Comparison of ENCODE assay signal across 13 cellular contexts in genomic region chr12:131487379-131488129, GRCh38.
A peak's percentile ranks its signal among the peaks of the same experiment; 100 is the strongest.
DNase-seq lines count a peak whose midpoint lies in the region; ATAC-seq and TF ChIP-seq lines count a peak whose summit lies in the region.
"Had no signal": no experiment of that assay in that cellular context is flagged by ENCODE, and none has a peak within 500 bp of the region (broad histone marks: within the 10 kb centered on the region; RNA-seq: fewer than 3 reads in every experiment).

No MANE protein-coding gene starts in this region.

- H3K4me2 ChIP-seq in neural progenitor cell, result no peak overlapping the region

- TF ChIP-seq CTCF in LNCaP clone FGC (IDR thresholded peaks at IDR 0.05; ENCODE audit: control insufficient read depth, extremely low read depth, insufficient read depth) (no peak), adrenal gland (IDR thresholded peaks at IDR 0.05) (no peak), neural progenitor cell (IDR thresholded peaks at IDR 0.05) (no peak), WTC11 (IDR thresholded peaks at IDR 0.05) (no peak)

- no peaks in the 10 kb centered on the region for H3K36me3 Mint-ChIP-seq in neural progenitor cell
- no peaks in the 10 kb centered on the region for H3K36me3 Mint-ChIP-seq in WTC11
- H3K36me3 Mint-ChIP-seq: activated CD8-positive, alpha-beta memory T cell treated with anti-CD3 and anti-CD28 coated beads, Interleukin-2, amount 10 ng/mL, durations not matched to agents 7 days and 5 days; CD4-positive, CD25-positive, alpha-beta regulatory T cell; natural killer cell had no signal

- no peaks in the 10 kb centered on the region for H4K20me1 ChIP-seq in neural progenitor cell (ENCODE audit: low read depth)

- H3K27me3 ChIP-seq in adrenal gland (no peaks in the 10 kb centered on the region), neural progenitor cell (no peaks in the 10 kb centered on the region)

- intact Hi-C loops in adrenal gland (cut with DNase I), result no loop called here

- H3K4me3 ChIP-seq in LNCaP clone FGC (ENCODE audit: low read depth, low read length) (no peak overlapping the region), adrenal gland (no peak overlapping the region), neural progenitor cell (no peak overlapping the region)
- H3K4me3 ChIP-seq: coronary artery had no signal

- ATAC-seq in WTC11, result no peak
- ATAC-seq: activated CD8-positive, alpha-beta memory T cell treated with anti-CD3 and anti-CD28 coated beads, Interleukin-2, amount 10 ng/mL, durations not matched to agents 7 days and 5 days; natural killer cell had no signal

- H3K4me3 Mint-ChIP-seq in neural progenitor cell, result no peak overlapping the region
- H3K4me3 Mint-ChIP-seq in WTC11, result no peak overlapping the region
- H3K4me3 Mint-ChIP-seq: activated CD8-positive, alpha-beta memory T cell treated with anti-CD3 and anti-CD28 coated beads, Interleukin-2, amount 10 ng/mL, durations not matched to agents 7 days and 5 days; CD4-positive, CD25-positive, alpha-beta regulatory T cell; natural killer cell had no signal

- H3K27me3 Mint-ChIP-seq in neural progenitor cell (ENCODE audit: insufficient read depth, low read depth) (peaks cover 6% of the 10 kb centered on the region), WTC11 (ENCODE audit: low read depth) (no peaks in the 10 kb centered on the region; the same call in 1 of the 2 replicates)

- WGBS in adrenal gland, 4 donors, result 27 to 46% (median 38%) methylated on average over 9 of the region's 9 CpGs

- H3K9ac ChIP-seq in neural progenitor cell, result no peak overlapping the region

- POLR2A ChIA-PET in WTC11 (lab: Charles Lee), result no interaction called here

- no peak overlapping the region for H2AFZ ChIP-seq in neural progenitor cell (replicated peaks)

- H3K4me1 Mint-ChIP-seq in neural progenitor cell (no peaks in the 10 kb centered on the region), WTC11 (no peaks in the 10 kb centered on the region)
- H3K4me1 Mint-ChIP-seq: activated CD8-positive, alpha-beta memory T cell treated with anti-CD3 and anti-CD28 coated beads, Interleukin-2, amount 10 ng/mL, durations not matched to agents 7 days and 5 days; natural killer cell had no signal

- H3K36me3 ChIP-seq in adrenal gland (replicated peaks in 1 of 2), result no peaks in the 10 kb centered on the region
- H3K36me3 ChIP-seq in neural progenitor cell, result no peaks in the 10 kb centered on the region

- H3K27ac ChIP-seq in adrenal gland (no peak overlapping the region), neural progenitor cell (no peak overlapping the region)
- H3K27ac ChIP-seq: coronary artery had no signal

- peak overlapping the region; percentile 30 for H3K27ac Mint-ChIP-seq in neural progenitor cell
- H3K27ac Mint-ChIP-seq in WTC11, result no peak overlapping the region
- H3K27ac Mint-ChIP-seq: activated CD8-positive, alpha-beta memory T cell treated with anti-CD3 and anti-CD28 coated beads, Interleukin-2, amount 10 ng/mL, durations not matched to agents 7 days and 5 days; natural killer cell had no signal

- H3K4me1 ChIP-seq in adrenal gland (replicated peaks in 1 of 2), result no peaks in the 10 kb centered on the region
- H3K4me1 ChIP-seq in neural progenitor cell, result no peaks in the 10 kb centered on the region

- H3F3A ChIP-seq in neural progenitor cell (ENCODE audit: low read depth), result no peaks in the 10 kb centered on the region

- no peaks in the 10 kb centered on the region for H3K9me3 ChIP-seq in adrenal gland (replicated peaks in 1 of 3)
- no peaks in the 10 kb centered on the region for H3K9me3 ChIP-seq in neural progenitor cell (ENCODE audit: low read depth)

- TF ChIP-seq POLR2A in adrenal gland (IDR thresholded peaks at IDR 0.05), result no peak

- DNase-seq in Ammon's horn (ENCODE audit: low spot score) (peak; percentile 47), LNCaP clone FGC (ENCODE audit: low read depth) (peak; percentile 45), adrenal gland (peak in 5 of 7 donors; percentile 21 to 71 (median 34)), neural progenitor cell (ENCODE audit: low spot score) (no peak), LoVo (ENCODE audit: low spot score) (no peak), SKM-1 treated with dmso at 0.1 percent for 144 hours (lab: John Stamatoyannopoulos, UW; ENCODE audit: unreplicated experiment) (no peak), COLO668 (lab: John Stamatoyannopoulos, UW; ENCODE audit: unreplicated experiment) (no peak), WTC11 (ENCODE audit: low spot score) (no peak)
- DNase-seq: activated CD8-positive, alpha-beta memory T cell treated with anti-CD3 and anti-CD28 coated beads, Interleukin-2, amount 10 ng/mL, durations not matched to agents 7 days and 5 days; CD4-positive, CD25-positive, alpha-beta regulatory T cell; natural killer cell; NCI-H1436 treated with DMSO at 0.1 percent for 48 hours had no signal

- H3K9me3 Mint-ChIP-seq in neural progenitor cell (no peaks in the 10 kb centered on the region), WTC11 (no peaks in the 10 kb centered on the region)
- H3K9me3 Mint-ChIP-seq: CD4-positive, CD25-positive, alpha-beta regulatory T cell; natural killer cell had no signal

- CTCF ChIA-PET in WTC11 (lab: Charles Lee), result interaction anchor here (1.0 to 1.4 kb wide), 2 partner anchors 33 to 384 kb away, joined by 3 to 4 read pairs; no protein-coding TSS in a partner anchor

- H3K79me2 ChIP-seq in neural progenitor cell (ENCODE audit: low read depth), result no peaks in the 10 kb centered on the region

TF ChIP-seq in WTC11, 78 proteins besides CTCF, POLR2A, EP300 and RAD21:
- TF ChIP-seq USF2 (CRISPR knock-in tag; IDR thresholded peaks at IDR 0.05) (no peak), IRF2 (CRISPR knock-in tag; IDR thresholded peaks at IDR 0.05; ENCODE audit: borderline replicate concordance, low read depth) (no peak), E2F4 (CRISPR knock-in tag; IDR thresholded peaks at IDR 0.05; ENCODE audit: borderline replicate concordance, low read depth) (no peak), ZNF416 (CRISPR knock-in tag; IDR thresholded peaks at IDR 0.05) (no peak), AFF4 (CRISPR knock-in tag; IDR thresholded peaks at IDR 0.05; ENCODE audit: borderline replicate concordance) (no peak), CREM (CRISPR knock-in tag; IDR thresholded peaks at IDR 0.05) (no peak), PRRX2 (CRISPR knock-in tag; IDR thresholded peaks at IDR 0.05) (no peak), ZNF219 (CRISPR knock-in tag; IDR thresholded peaks at IDR 0.05; ENCODE audit: borderline replicate concordance) (no peak), FOXK1 (CRISPR knock-in tag; IDR thresholded peaks at IDR 0.05) (no peak)

Comparison
In these comparisons a context has a peak if more than half of its experiments do, and no peak if none do; other contexts are left out.
1. DNase-seq: peak in Ammon's horn (single experiment), LNCaP clone FGC (single experiment) and adrenal gland (5 of 7); none in neural progenitor cell (single experiment), LoVo (single experiment), SKM-1 treated with dmso at 0.1 percent for 144 hours (single experiment), COLO668 (single experiment) and WTC11 (single experiment).